In genomic region chr14:81427348-81428058, GRCh38 we compare ENCODE assay signal across 1 cellular context.
TF ChIP-seq lines count a peak whose summit lies in the region.

No MANE protein-coding gene starts in this region.

TF ChIP-seq in GM23338, 12 proteins besides CTCF, POLR2A, EP300 and RAD21:
- TF ChIP-seq ZNF462 (CRISPR knock-in tag; IDR thresholded peaks at IDR 0.05) (no peak), CREB1 (CRISPR knock-in tag; IDR thresholded peaks at IDR 0.05; ENCODE audit: low read depth) (no peak), NANOG (IDR thresholded peaks at IDR 0.05; ENCODE audit: borderline replicate concordance) (no peak), EZH2phosphoT487 (IDR thresholded peaks at IDR 0.05; ENCODE audit: unreplicated experiment) (no peak), EZH2 (IDR thresholded peaks at IDR 0.05; ENCODE audit: low read depth, unreplicated experiment) (no peak), REST (IDR thresholded peaks at IDR 0.05; ENCODE audit: unreplicated experiment) (no peak)
- TF ChIP-seq, protein P1, sequence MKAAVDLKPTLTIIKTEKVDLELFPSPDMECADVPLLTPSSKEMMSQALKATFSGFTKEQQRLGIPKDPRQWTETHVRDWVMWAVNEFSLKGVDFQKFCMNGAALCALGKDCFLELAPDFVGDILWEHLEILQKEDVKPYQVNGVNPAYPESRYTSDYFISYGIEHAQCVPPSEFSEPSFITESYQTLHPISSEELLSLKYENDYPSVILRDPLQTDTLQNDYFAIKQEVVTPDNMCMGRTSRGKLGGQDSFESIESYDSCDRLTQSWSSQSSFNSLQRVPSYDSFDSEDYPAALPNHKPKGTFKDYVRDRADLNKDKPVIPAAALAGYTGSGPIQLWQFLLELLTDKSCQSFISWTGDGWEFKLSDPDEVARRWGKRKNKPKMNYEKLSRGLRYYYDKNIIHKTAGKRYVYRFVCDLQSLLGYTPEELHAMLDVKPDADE (IDR thresholded peaks at IDR 0.05) = no peak
